Comparison of ENCODE assay signal across 8 cellular contexts in genomic region chr7:66075590-66076458, GRCh38. TPM values are rescaled to one million over a fixed set of nuclear protein-coding genes. Genes with fewer than 3 reads are reported as not detected.
A peak's percentile ranks its signal among the peaks of the same experiment; 100 is the strongest.
DNase-seq lines count a peak whose midpoint lies in the region; ATAC-seq and TF ChIP-seq lines count a peak whose summit lies in the region.

Gene ASL, plus strand, starts transcription at chr7:66075819. Its CDS starts 263 bp downstream, at chr7:66076082.

- peaks cover 2% of the 10 kb centered on the region for H3K36me3 Mint-ChIP-seq in CD8-positive, alpha-beta T cell

- POLR2A ChIA-PET in CD8-positive, alpha-beta T cell (lab: Charles Lee), result interaction anchor here (1.3 kb wide), 1 partner anchor 768 kb away, joined by 4 read pairs; no protein-coding TSS in a partner anchor
- POLR2A ChIA-PET in activated CD8-positive, alpha-beta memory T cell treated with anti-CD3 and anti-CD28 coated beads for 36 hours (lab: Charles Lee), result interaction anchor here (0.5 to 1.1 kb wide), 4 partner anchors 22 to 40 kb away, joined by 4 to 13 read pairs (median 4); partner anchors contain the start of gene CRCP

- no peaks in the 10 kb centered on the region for H3K9me3 ChIP-seq in CD8-positive, alpha-beta T cell (ENCODE audit: low read length)

- H3K9me3 Mint-ChIP-seq in CD8-positive, alpha-beta T cell, result no peaks in the 10 kb centered on the region

- H3K27me3 ChIP-seq in CD8-positive, alpha-beta T cell (ENCODE audit: insufficient read depth, low read length), result no peaks in the 10 kb centered on the region

- peak; percentile 98 for ATAC-seq in CD8-positive, alpha-beta T cell
- peak; percentile 99 for ATAC-seq in GM19455 (IDR thresholded peaks at IDR 0.05; ENCODE audit: unreplicated experiment)

- H3K27ac ChIP-seq in CD8-positive, alpha-beta T cell (ENCODE audit: low read depth, low read length), result peak within 1 kb of the TSS; percentile 55

- DNase-seq in CD8-positive, alpha-beta T cell, result peak; percentile 65 to 89 (median 80)
- DNase-seq in HK-2 (ENCODE audit: unreplicated experiment) (peak; percentile 93), NK-92 (lab: John Stamatoyannopoulos, UW; ENCODE audit: unreplicated experiment) (peak; percentile 23), medulla oblongata (ENCODE audit: extremely low spot score) (peak; percentile 97)
- peak; percentile 75 for DNase-seq in effector CD8-positive, alpha-beta T cell (lab: John Stamatoyannopoulos, UW)
- DNase-seq in stimulated activated CD4-positive, alpha-beta T cell treated with anti-CD3 and anti-CD28 coated beads, TNF-alpha, amount 100 ng/mL, for 48 hours (ENCODE audit: low read depth in 3 of 3), result peak; percentile 77 to 92 (median 82)

- H3K27me3 Mint-ChIP-seq in CD8-positive, alpha-beta T cell (ENCODE audit: low read depth), result no peaks in the 10 kb centered on the region

- H3K4me3 ChIP-seq in CD8-positive, alpha-beta T cell (ENCODE audit: low read depth, low read length), result peak within 1 kb of the TSS; percentile 66

- no peak for TF ChIP-seq CTCF in CD8-positive, alpha-beta T cell (IDR thresholded peaks at IDR 0.05)

- intact Hi-C loops in CD8-positive, alpha-beta T cell (cut with DNase I, micrococcal nuclease), result loop anchor here (1.0 to 10.0 kb wide), 6 partner anchors 38 to 351 kb away; partner anchors contain the start of genes GUSB (in 2 of the 2), CRCP (in 1 of the 2) and VKORC1L1 (in 1 of the 2)

- H3K4me3 Mint-ChIP-seq in CD8-positive, alpha-beta T cell, result peak within 1 kb of the TSS; percentile 87

- H3K4me1 ChIP-seq in CD8-positive, alpha-beta T cell (ENCODE audit: insufficient read depth, low read length), result peaks cover 11% of the 10 kb centered on the region

- H3K4me1 Mint-ChIP-seq in CD8-positive, alpha-beta T cell (ENCODE audit: low read depth), result peaks cover 14% of the 10 kb centered on the region

- no peaks in the 10 kb centered on the region for H3K36me3 ChIP-seq in CD8-positive, alpha-beta T cell (ENCODE audit: insufficient read depth, low read length)

- H3K27ac Mint-ChIP-seq in CD8-positive, alpha-beta T cell, result no peak within 1 kb of the TSS

- CTCF ChIA-PET in CD8-positive, alpha-beta T cell (lab: Charles Lee), result interaction anchor here (0.6 kb wide), 1 partner anchor 337 kb away, joined by 3 read pairs; no protein-coding TSS in a partner anchor
- CTCF ChIA-PET in activated CD8-positive, alpha-beta memory T cell treated with anti-CD3 and anti-CD28 coated beads for 36 hours (lab: Charles Lee), result no interaction called here

RNA-seq across cellular contexts. Expression of gene ASL, which starts in this region (rescaled TPM):
- 1 to 10 TPM; 6.8 to 7.5 TPM for total RNA-seq in CD8-positive, alpha-beta T cell
- total RNA-seq in activated CD8-positive, alpha-beta memory T cell treated with anti-CD3 and anti-CD28 coated beads for 36 hours, result 10 to 100 TPM; 29.5 to 31.4 TPM

Comparison
In these comparisons a context has a peak if more than half of its experiments do, and no peak if none do; other contexts are left out.
1. Peak in every context shown above with its lines: DNase-seq, ATAC-seq, H3K4me3 ChIP-seq and H3K27ac ChIP-seq.
2. DNase-seq: peak in every context shown above with its lines; median percentile 97 in medulla oblongata; 93 in HK-2; 82 in stimulated activated CD4-positive, alpha-beta T cell treated with anti-CD3 and anti-CD28 coated beads, TNF-alpha, amount 100 ng/mL, for 48 hours; 80 in CD8-positive, alpha-beta T cell; 75 in effector CD8-positive, alpha-beta T cell; 23 in NK-92.